1 cellular context compared by ENCODE assay signal in the genomic region with DNA sequence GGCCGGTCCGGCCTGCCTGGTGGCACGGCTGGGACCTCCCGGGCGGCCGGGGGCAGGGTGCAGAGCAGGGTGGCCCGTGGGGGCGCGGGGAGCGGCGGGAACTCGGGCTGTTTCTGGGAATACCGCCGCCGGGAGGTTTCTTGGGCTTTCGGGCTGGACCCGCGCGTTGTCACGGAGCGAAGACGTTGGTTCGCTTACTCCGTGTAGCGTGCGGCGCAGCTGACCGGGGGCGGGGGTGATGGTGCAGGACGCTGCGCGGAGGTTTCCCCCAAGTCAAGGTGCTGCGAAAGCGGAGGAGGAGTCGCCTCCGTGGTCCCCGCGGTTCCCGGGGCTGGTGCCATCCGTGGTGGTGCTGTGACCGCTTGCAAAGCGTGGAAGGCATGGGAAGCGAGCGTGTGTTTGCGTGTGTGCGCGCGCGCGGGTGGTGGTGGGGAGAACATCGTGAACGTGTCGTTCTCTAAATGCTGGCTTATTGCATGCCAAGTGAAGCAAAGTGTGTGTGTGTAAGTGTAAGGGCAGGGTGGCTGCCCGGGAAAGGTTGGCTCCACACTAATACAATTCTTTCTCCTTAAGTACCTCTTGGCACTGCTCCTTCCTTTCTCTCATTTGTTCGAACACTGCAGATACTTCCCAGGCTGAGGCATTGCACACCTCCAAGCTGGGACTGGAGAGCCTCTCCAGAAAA.
TF ChIP-seq lines count a peak whose summit lies in the region.

No MANE protein-coding gene starts in this region.

TF ChIP-seq in WTC11, 78 proteins besides CTCF, POLR2A, EP300 and RAD21 (continued from another document):
- TF ChIP-seq ZNF425 (CRISPR knock-in tag; conservative IDR thresholded peaks at IDR 0.05) (no peak), ZNF219 (CRISPR knock-in tag; IDR thresholded peaks at IDR 0.05; ENCODE audit: borderline replicate concordance) (no peak)
- TF ChIP-seq, protein P1, sequence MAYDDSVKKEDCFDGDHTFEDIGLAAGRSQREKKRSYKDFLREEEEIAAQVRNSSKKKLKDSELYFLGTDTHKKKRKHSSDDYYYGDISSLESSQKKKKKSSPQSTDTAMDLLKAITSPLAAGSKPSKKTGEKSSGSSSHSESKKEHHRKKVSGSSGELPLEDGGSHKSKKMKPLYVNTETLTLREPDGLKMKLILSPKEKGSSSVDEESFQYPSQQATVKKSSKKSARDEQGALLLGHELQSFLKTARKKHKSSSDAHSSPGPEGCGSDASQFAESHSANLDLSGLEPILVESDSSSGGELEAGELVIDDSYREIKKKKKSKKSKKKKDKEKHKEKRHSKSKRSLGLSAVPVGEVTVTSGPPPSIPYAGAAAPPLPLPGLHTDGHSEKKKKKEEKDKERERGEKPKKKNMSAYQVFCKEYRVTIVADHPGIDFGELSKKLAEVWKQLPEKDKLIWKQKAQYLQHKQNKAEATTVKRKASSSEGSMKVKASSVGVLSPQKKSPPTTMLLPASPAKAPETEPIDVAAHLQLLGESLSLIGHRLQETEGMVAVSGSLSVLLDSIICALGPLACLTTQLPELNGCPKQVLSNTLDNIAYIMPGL (CRISPR knock-in tag; IDR thresholded peaks at IDR 0.05): peak; percentile 18; the same call in 1 of the 2 replicates
